15 cellular contexts compared by ENCODE assay signal in genomic region chr7:77529279-77529678, GRCh38.
"Had no signal": no experiment of that assay in that cellular context is flagged by ENCODE, and none has a peak within 500 bp of the region (broad histone marks: within the 10 kb centered on the region; RNA-seq: fewer than 3 reads in every experiment).

No MANE protein-coding gene starts in this region.

- H3K27me3 Mint-ChIP-seq: naive thymus-derived CD8-positive, alpha-beta T cell had no signal

- DNase-seq: activated CD4-positive, alpha-beta T cell treated with anti-CD3 and anti-CD28 coated beads, Interleukin-2, amount 10 ng/mL, durations not matched to agents 7 days and 5 days; activated CD8-positive, alpha-beta memory T cell treated with anti-CD3 and anti-CD28 coated beads, Interleukin-2, amount 50 U/mL, for 48 hours; activated gamma-delta T cell; activated T-cell treated with anti-CD3 and anti-CD28 coated beads, Interleukin-2, amount 50 U/mL, for 72 hours; dorsolateral prefrontal cortex; endodermal cell; erythroblast; left colon; naive thymus-derived CD8-positive, alpha-beta T cell; sigmoid colon; spleen; stomach; testis; upper lobe of right lung had no signal

- ATAC-seq: activated naive CD4-positive, alpha-beta T cell treated with anti-CD3 and anti-CD28 coated beads, Interleukin-2, amount 50 U/mL, for 72 hours; activated T-cell treated with anti-CD3 and anti-CD28 coated beads, Interleukin-2, amount 50 U/mL, for 72 hours; left colon; naive thymus-derived CD8-positive, alpha-beta T cell; upper lobe of right lung had no signal

- H3K4me3 Mint-ChIP-seq: activated CD4-positive, alpha-beta T cell treated with anti-CD3 and anti-CD28 coated beads, Interleukin-2, amount 10 ng/mL, durations not matched to agents 7 days and 5 days; activated T-cell treated with anti-CD3 and anti-CD28 coated beads, Interleukin-2, amount 50 U/mL, for 72 hours; endodermal cell; naive thymus-derived CD8-positive, alpha-beta T cell had no signal

- H3K36me3 Mint-ChIP-seq: activated naive CD4-positive, alpha-beta T cell treated with anti-CD3 and anti-CD28 coated beads, Interleukin-2, amount 50 U/mL, for 72 hours; naive thymus-derived CD8-positive, alpha-beta T cell had no signal

- H3K9me3 Mint-ChIP-seq: activated CD4-positive, alpha-beta T cell treated with anti-CD3 and anti-CD28 coated beads, Interleukin-2, amount 10 ng/mL, durations not matched to agents 7 days and 5 days; activated naive CD4-positive, alpha-beta T cell treated with anti-CD3 and anti-CD28 coated beads, Interleukin-2, amount 50 U/mL, for 72 hours; activated T-cell treated with anti-CD3 and anti-CD28 coated beads, Interleukin-2, amount 50 U/mL, for 72 hours; naive thymus-derived CD8-positive, alpha-beta T cell had no signal

- H3K4me1 Mint-ChIP-seq: endodermal cell had no signal

- H3K27ac Mint-ChIP-seq: activated CD4-positive, alpha-beta T cell treated with anti-CD3 and anti-CD28 coated beads, Interleukin-2, amount 10 ng/mL, durations not matched to agents 7 days and 5 days; activated naive CD4-positive, alpha-beta T cell treated with anti-CD3 and anti-CD28 coated beads, Interleukin-2, amount 50 U/mL, for 72 hours; activated T-cell treated with anti-CD3 and anti-CD28 coated beads, Interleukin-2, amount 50 U/mL, for 72 hours; endodermal cell had no signal
